19 cellular contexts compared by ENCODE assay signal in genomic region chr5:113039229-113039628, GRCh38.
DNase-seq lines count a peak whose midpoint lies in the region; TF ChIP-seq lines count a peak whose summit lies in the region.
"Had no signal": no experiment of that assay in that cellular context is flagged by ENCODE, and none has a peak within 500 bp of the region (broad histone marks: within the 10 kb centered on the region; RNA-seq: fewer than 3 reads in every experiment).

No MANE protein-coding gene starts in this region.

- H3K4me1 ChIP-seq in esophagus muscularis mucosa, result peaks cover 0 to 5% (median 2%) of the 10 kb centered on the region in 4 donors
- H3K4me1 ChIP-seq in parathyroid adenoma, result peaks cover 68% of the 10 kb centered on the region
- peaks cover 14% of the 10 kb centered on the region for H3K4me1 ChIP-seq in mesenchymal stem cell (ENCODE audit: control insufficient read depth, insufficient read depth, low read depth, low read length)
- H3K4me1 ChIP-seq: Caco-2 had no signal

- H3K79me1 ChIP-seq in mesenchymal stem cell (replicated peaks; ENCODE audit: low read length, poor library complexity, severe bottlenecking), result no peaks in the 10 kb centered on the region

- no peak for TF ChIP-seq EP300 in esophagus muscularis mucosa (IDR thresholded peaks at IDR 0.05)

- H3K4me2 ChIP-seq in parathyroid adenoma (ENCODE audit: low read length), result no peak overlapping the region
- no peak overlapping the region for H3K4me2 ChIP-seq in mesenchymal stem cell (ENCODE audit: low read length, poor library complexity, severe bottlenecking)

- peak; percentile 51 for DNase-seq in NCI-H1694 (lab: John Stamatoyannopoulos, UW)
- no peak for DNase-seq in NCI-H1694 treated with DMSO at 0.1 percent for 48 hours (lab: John Stamatoyannopoulos, UW)
- peak; percentile 38 for DNase-seq in NCI-H69 (lab: John Stamatoyannopoulos, UW)
- DNase-seq in esophagus muscularis mucosa (ENCODE audit: extremely low spot score), result peak; percentile 78
- DNase-seq in cerebellar cortex (ENCODE audit: low spot score), result no peak
- no peak for DNase-seq in GM13977 (ENCODE audit: low spot score)
- DNase-seq in mesenchymal stem cell, result no peak
- DNase-seq: Caco-2; CD4-positive, CD25-positive, alpha-beta regulatory T cell; DMS53; H9; NCI-H1417; NCI-H2081; NCI-H2227 treated with DMSO at 0.1 percent for 48 hours; OCI-M1; RPMI8226; SJCRH30 had no signal

- no peak overlapping the region for H2AK5ac ChIP-seq in mesenchymal stem cell (ENCODE audit: low read length, severe bottlenecking)

- in situ Hi-C loops in GM13977 (cut with MboI; ENCODE audit: low pct_unique_long_range_greater_than_20kb, low sequenced_read_pairs, unreplicated experiment), result loop anchor here (25.0 kb wide), 1 partner anchor 473 kb away; the partner anchor contains the start of gene YTHDC2

- H2BK5ac ChIP-seq in mesenchymal stem cell (ENCODE audit: low read depth, low read length, poor library complexity, severe bottlenecking), result no peak overlapping the region

- no peak overlapping the region for H2BK15ac ChIP-seq in mesenchymal stem cell (ENCODE audit: low read depth, poor library complexity, severe bottlenecking)

- H3K9ac ChIP-seq in parathyroid adenoma (no peak overlapping the region), mesenchymal stem cell (ENCODE audit: low read length) (no peak overlapping the region)

- H3K23ac ChIP-seq in mesenchymal stem cell (ENCODE audit: low read length in 2 of 2), result no peak overlapping the region

- no peak overlapping the region for H3K14ac ChIP-seq in mesenchymal stem cell (ENCODE audit: low read length in 2 of 2)

- H2AFZ ChIP-seq in parathyroid adenoma (no peak overlapping the region), mesenchymal stem cell (ENCODE audit: low read depth, low read length) (no peak overlapping the region)

- H3K27me3 ChIP-seq in esophagus muscularis mucosa (no peaks in the 10 kb centered on the region), parathyroid adenoma (ENCODE audit: control insufficient read depth, insufficient read depth, low read length) (no peaks in the 10 kb centered on the region), mesenchymal stem cell (ENCODE audit: control insufficient read depth in 1 of 2, insufficient read depth in 1 of 2, low read length in 2 of 2) (no peaks in the 10 kb centered on the region)
- H3K27me3 ChIP-seq: SJCRH30 had no signal

- no peak overlapping the region for H3K4ac ChIP-seq in mesenchymal stem cell (ENCODE audit: low read depth in 1 of 2, low read length in 2 of 2)

- no peak overlapping the region for H4K91ac ChIP-seq in mesenchymal stem cell (ENCODE audit: low read length)

- no peak overlapping the region for H3K27ac ChIP-seq in esophagus muscularis mucosa (replicated peaks in 1 of 4)
- peak overlapping the region; percentile 95 for H3K27ac ChIP-seq in parathyroid adenoma
- no peak overlapping the region for H3K27ac ChIP-seq in mesenchymal stem cell (ENCODE audit: low read length, poor library complexity, severe bottlenecking)
- H3K27ac ChIP-seq: 22Rv1, SJCRH30 had no signal

- H3K79me2 ChIP-seq in parathyroid adenoma, result peaks cover 12% of the 10 kb centered on the region

- 92% methylated on average over 7 of the region's 7 CpGs for WGBS in esophagus muscularis mucosa
- WGBS in mesenchymal stem cell, result 95% methylated on average over 7 of the region's 7 CpGs

- no peak overlapping the region for H3K18ac ChIP-seq in mesenchymal stem cell (ENCODE audit: low read depth in 1 of 2, low read length in 2 of 2)

- intact Hi-C loops in esophagus muscularis mucosa (cut with DNase I), result no loop called here

- H2BK12ac ChIP-seq in mesenchymal stem cell (ENCODE audit: low read length in 2 of 2), result no peak overlapping the region

- H3K4me3 ChIP-seq in esophagus muscularis mucosa, result no peak overlapping the region
- no peak overlapping the region for H3K4me3 ChIP-seq in parathyroid adenoma (ENCODE audit: low read depth, low read length)
- no peak overlapping the region for H3K4me3 ChIP-seq in mesenchymal stem cell (ENCODE audit: insufficient read depth in 1 of 2, low read depth in 1 of 2, low read length in 2 of 2)
- H3K4me3 ChIP-seq: SJCRH30 had no signal

- no peak for TF ChIP-seq POLR2A in esophagus muscularis mucosa (IDR thresholded peaks at IDR 0.05; ENCODE audit: low read depth)

- H3K36me3 ChIP-seq in esophagus muscularis mucosa (peaks cover 0 to 77% (median 27%) of the 10 kb centered on the region in 4 donors), parathyroid adenoma (ENCODE audit: control insufficient read depth, insufficient read depth, low read length) (no peaks in the 10 kb centered on the region), mesenchymal stem cell (ENCODE audit: control insufficient read depth in 1 of 2, insufficient read depth in 2 of 2, low read depth in 1 of 2, low read length in 2 of 2) (peaks cover 20 to 46% of the 10 kb centered on the region in 2 experiments)
- H3K36me3 ChIP-seq: SJCRH30 had no signal

- H3K9me3 ChIP-seq in esophagus muscularis mucosa (no peaks in the 10 kb centered on the region), parathyroid adenoma (ENCODE audit: control insufficient read depth, low read length) (no peaks in the 10 kb centered on the region), mesenchymal stem cell (ENCODE audit: control insufficient read depth, low read length) (no peaks in the 10 kb centered on the region)
- H3K9me3 ChIP-seq: Caco-2, SJCRH30 had no signal

- no peak overlapping the region for H2BK120ac ChIP-seq in mesenchymal stem cell (ENCODE audit: low read depth, low read length)

- H4K8ac ChIP-seq in mesenchymal stem cell (ENCODE audit: low read length), result no peak overlapping the region

- TF ChIP-seq CTCF in esophagus muscularis mucosa (IDR thresholded peaks at IDR 0.05), result no peak
- no peak for TF ChIP-seq CTCF in parathyroid adenoma (IDR thresholded peaks at IDR 0.05)
- TF ChIP-seq CTCF in GM13977 (IDR thresholded peaks at IDR 0.05; ENCODE audit: extremely low read depth, insufficient read depth, missing control alignments), result no peak

Comparison
In these comparisons a context has a peak if more than half of its experiments do, and no peak if none do; other contexts are left out.
1. DNase-seq: peak in NCI-H1694 (single experiment), NCI-H69 (single experiment) and esophagus muscularis mucosa (single experiment); none in NCI-H1694 treated with DMSO at 0.1 percent for 48 hours (single experiment), cerebellar cortex (single experiment), GM13977 (single experiment) and mesenchymal stem cell (single experiment).